ENCODE assay signal across 28 cellular contexts in genomic region chr21:44987886-44988606, GRCh38. TPM values are rescaled to one million over a fixed set of nuclear protein-coding genes. Genes with fewer than 3 reads are reported as not detected.
A peak's percentile ranks its signal among the peaks of the same experiment; 100 is the strongest.
DNase-seq lines count a peak whose midpoint lies in the region; ATAC-seq and TF ChIP-seq lines count a peak whose summit lies in the region.
"Had no signal": no experiment of that assay in that cellular context is flagged by ENCODE, and none has a peak within 500 bp of the region (broad histone marks: within the 10 kb centered on the region; RNA-seq: fewer than 3 reads in every experiment).

No MANE protein-coding gene starts in this region.

- H2AFZ ChIP-seq in osteoblast (ENCODE audit: low read length), result no peak overlapping the region
- H2AFZ ChIP-seq: hepatocyte had no signal

- ATAC-seq in left cardiac atrium (no peak), GM21423 (IDR thresholded peaks at IDR 0.05; ENCODE audit: unreplicated experiment) (no peak)
- ATAC-seq in activated T-helper 17 cell treated with anti-CD3 and anti-CD28 coated beads, Interleukin-2, amount 50 U/mL, for 72 hours (replicated peaks), result no peak
- ATAC-seq: effector memory CD8-positive, alpha-beta T cell; foreskin keratinocyte; naive thymus-derived CD8-positive, alpha-beta T cell; WTC11 had no signal

- intact Hi-C loops in left cardiac atrium (cut with DNase I), result no loop called here

- no peaks in the 10 kb centered on the region for H4K20me1 ChIP-seq in osteoblast (ENCODE audit: insufficient read depth, low read length)

- no peaks in the 10 kb centered on the region for H3K9me3 Mint-ChIP-seq in activated T-helper 17 cell treated with anti-CD3 and anti-CD28 coated beads, Interleukin-2, amount 50 U/mL, for 72 hours
- H3K9me3 Mint-ChIP-seq: activated T-helper 1 cell treated with anti-CD3 and anti-CD28 coated beads, Interleukin-12 subunit alpha, Interleukin-12 subunit beta, Interleukin-2, Interleukin-4 antibody, amounts not matched to agents 30 ng/mL and 10 ng/mL and 1 ng/mL, durations not matched to agents 14 hours and 24 hours and 36 hours; effector memory CD8-positive, alpha-beta T cell; immature natural killer cell; naive thymus-derived CD8-positive, alpha-beta T cell; WTC11 had no signal

- H3K79me2 ChIP-seq in osteoblast (ENCODE audit: insufficient read depth, low read length), result no peaks in the 10 kb centered on the region
- H3K79me2 ChIP-seq: hepatocyte had no signal

- POLR2A ChIA-PET in HEK293 (lab: Yijun Ruan, JAX), result no interaction called here

- no peaks in the 10 kb centered on the region for H3K27me3 ChIP-seq in BE2C
- H3K27me3 ChIP-seq in osteoblast (ENCODE audit: insufficient read depth, low read length), result no peaks in the 10 kb centered on the region
- H3K27me3 ChIP-seq: foreskin keratinocyte, hepatocyte, ovary, upper lobe of left lung had no signal

- no peaks in the 10 kb centered on the region for H3K9me3 ChIP-seq in BE2C
- H3K9me3 ChIP-seq in HEK293 (ENCODE audit: control insufficient read depth, insufficient read depth, low read depth, low read length), result no peaks in the 10 kb centered on the region
- H3K9me3 ChIP-seq in osteoblast (ENCODE audit: low read depth, low read length), result no peaks in the 10 kb centered on the region
- H3K9me3 ChIP-seq: ovary, upper lobe of left lung had no signal

- peak; percentile 12 for DNase-seq in BE2C
- peak; percentile 18 for DNase-seq in left cardiac atrium
- peak; percentile 87 for DNase-seq in osteoblast (ENCODE audit: insufficient read length, low spot score, missing footprints)
- no peak for DNase-seq in A172 (ENCODE audit: low spot score)
- no peak for DNase-seq in AML-193 (lab: John Stamatoyannopoulos, UW)
- DNase-seq: anterior cingulate cortex; Calu3; cortex of kidney; DND-41; effector memory CD8-positive, alpha-beta T cell; foreskin keratinocyte; immature natural killer cell; midbrain; NCI-H1694 treated with DMSO at 0.1 percent for 48 hours; SHP77; stimulated activated CD4-positive, alpha-beta T cell treated with anti-CD3 and anti-CD28 coated beads, Interleukin-2, amount 100 ng/mL, for 48 hours; T-helper 9 cell had no signal

- no peak overlapping the region for H3K4me3 ChIP-seq in BE2C (ENCODE audit: low read depth, low read length)
- H3K4me3 ChIP-seq in HEK293 (ENCODE audit: low read depth, low read length), result no peak overlapping the region
- no peak overlapping the region for H3K4me3 ChIP-seq in osteoblast (ENCODE audit: insufficient read depth, low read length)
- H3K4me3 ChIP-seq: hepatocyte, ovary, upper lobe of left lung had no signal

- H3K27me3 Mint-ChIP-seq in activated T-helper 17 cell treated with anti-CD3 and anti-CD28 coated beads, Interleukin-2, amount 50 U/mL, for 72 hours, result no peaks in the 10 kb centered on the region
- H3K27me3 Mint-ChIP-seq: activated naive CD8-positive, alpha-beta T cell; effector memory CD8-positive, alpha-beta T cell; naive thymus-derived CD8-positive, alpha-beta T cell had no signal

- H3K36me3 ChIP-seq in BE2C, result no peaks in the 10 kb centered on the region
- no peaks in the 10 kb centered on the region for H3K36me3 ChIP-seq in HEK293 (ENCODE audit: control insufficient read depth in 2 of 2, insufficient read depth in 1 of 2, low read length in 2 of 2)
- H3K36me3 ChIP-seq in osteoblast (ENCODE audit: insufficient read depth, low read length), result no peaks in the 10 kb centered on the region
- H3K36me3 ChIP-seq: ovary, upper lobe of left lung had no signal

- no peaks in the 10 kb centered on the region for H3K36me3 Mint-ChIP-seq in activated T-helper 17 cell treated with anti-CD3 and anti-CD28 coated beads, Interleukin-2, amount 50 U/mL, for 72 hours (ENCODE audit: low read depth)
- H3K36me3 Mint-ChIP-seq: activated naive CD8-positive, alpha-beta T cell; immature natural killer cell; naive thymus-derived CD8-positive, alpha-beta T cell; WTC11 had no signal

- H3K27ac ChIP-seq in HEK293 (ENCODE audit: extremely low read depth, low read depth, low read length), result no peak overlapping the region
- H3K27ac ChIP-seq in osteoblast (ENCODE audit: low read depth, low read length), result no peak overlapping the region
- H3K27ac ChIP-seq: foreskin keratinocyte, hepatocyte, HL-60, ovary had no signal

- H3K4me3 Mint-ChIP-seq in activated T-helper 17 cell treated with anti-CD3 and anti-CD28 coated beads, Interleukin-2, amount 50 U/mL, for 72 hours, result no peak overlapping the region
- H3K4me3 Mint-ChIP-seq: activated naive CD8-positive, alpha-beta T cell; activated T-helper 1 cell treated with anti-CD3 and anti-CD28 coated beads, Interleukin-12 subunit alpha, Interleukin-12 subunit beta, Interleukin-2, Interleukin-4 antibody, amounts not matched to agents 30 ng/mL and 10 ng/mL and 1 ng/mL, durations not matched to agents 14 hours and 24 hours and 36 hours; effector memory CD8-positive, alpha-beta T cell; immature natural killer cell; naive thymus-derived CD8-positive, alpha-beta T cell; WTC11 had no signal

- no peak overlapping the region for H3K4me2 ChIP-seq in osteoblast (ENCODE audit: insufficient read depth, low read length)
- H3K4me2 ChIP-seq: hepatocyte had no signal

- H3K4me1 Mint-ChIP-seq in activated T-helper 17 cell treated with anti-CD3 and anti-CD28 coated beads, Interleukin-2, amount 50 U/mL, for 72 hours, result no peaks in the 10 kb centered on the region
- H3K4me1 Mint-ChIP-seq: immature natural killer cell, WTC11 had no signal

- peaks cover 50% of the 10 kb centered on the region for H3K4me1 ChIP-seq in BE2C
- H3K4me1 ChIP-seq in HEK293 (ENCODE audit: control insufficient read depth, insufficient read depth, low read length), result no peaks in the 10 kb centered on the region
- peaks cover 2% of the 10 kb centered on the region for H3K4me1 ChIP-seq in osteoblast (ENCODE audit: insufficient read depth, low read length)
- H3K4me1 ChIP-seq: foreskin keratinocyte had no signal

- no peak overlapping the region for H3K27ac Mint-ChIP-seq in activated T-helper 17 cell treated with anti-CD3 and anti-CD28 coated beads, Interleukin-2, amount 50 U/mL, for 72 hours
- H3K27ac Mint-ChIP-seq: activated naive CD8-positive, alpha-beta T cell; activated T-helper 1 cell treated with anti-CD3 and anti-CD28 coated beads, Interleukin-12 subunit alpha, Interleukin-12 subunit beta, Interleukin-2, Interleukin-4 antibody, amounts not matched to agents 30 ng/mL and 10 ng/mL and 1 ng/mL, durations not matched to agents 14 hours and 24 hours and 36 hours; effector memory CD8-positive, alpha-beta T cell; immature natural killer cell; WTC11 had no signal

- TF ChIP-seq CTCF in BE2C (IDR thresholded peaks at IDR 0.05; ENCODE audit: low read depth, low read length) (no peak), HEK293 (tag by site-specific recombination; IDR thresholded peaks at IDR 0.05) (no peak), osteoblast (IDR thresholded peaks at IDR 0.05; ENCODE audit: extremely low read depth, low read depth, low read length) (no peak)

- CTCF ChIA-PET in HEK293 (lab: Yijun Ruan, JAX), result interaction anchor here (0.7 to 1.0 kb wide), 2 partner anchors 149 to 1165 kb away, joined by 5 to 8 read pairs; no protein-coding TSS in a partner anchor

TF ChIP-seq in HEK293, 187 proteins besides CTCF, POLR2A, EP300 and RAD21:
- TF ChIP-seq ZSCAN4 (tag by site-specific recombination; IDR thresholded peaks at IDR 0.05) (peak; percentile 98), KLF1 (tag by site-specific recombination; IDR thresholded peaks at IDR 0.05) (peak; percentile 52), ZNF239 (tag by site-specific recombination; IDR thresholded peaks at IDR 0.05) (no peak)
- TF ChIP-seq, protein P1, sequence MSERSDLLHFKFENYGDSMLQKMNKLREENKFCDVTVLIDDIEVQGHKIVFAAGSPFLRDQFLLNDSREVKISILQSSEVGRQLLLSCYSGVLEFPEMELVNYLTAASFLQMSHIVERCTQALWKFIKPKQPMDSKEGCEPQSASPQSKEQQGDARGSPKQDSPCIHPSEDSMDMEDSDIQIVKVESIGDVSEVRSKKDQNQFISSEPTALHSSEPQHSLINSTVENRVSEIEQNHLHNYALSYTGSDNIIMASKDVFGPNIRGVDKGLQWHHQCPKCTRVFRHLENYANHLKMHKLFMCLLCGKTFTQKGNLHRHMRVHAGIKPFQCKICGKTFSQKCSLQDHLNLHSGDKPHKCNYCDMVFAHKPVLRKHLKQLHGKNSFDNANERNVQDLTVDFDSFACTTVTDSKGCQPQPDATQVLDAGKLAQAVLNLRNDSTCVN (tag by site-specific recombination; optimal IDR thresholded peaks at IDR 0.05), result peak; percentile 23

RNA-seq across cellular contexts. Expression of gene SLX9, which starts 48.2 kb away (rescaled TPM):
- polyA plus RNA-seq in BE2C (2012; ENCODE audit: insufficient read depth, insufficient read length, low read depth), result 105 TPM
- total RNA-seq in left cardiac atrium (10 to 100 TPM; 26.1 to 28.6 TPM), osteoblast (9.4 and 10.9 TPM in 2 replicates)
- total RNA-seq in A172 (2014; rRNA removed; shearing (Covaris generic)), result 33.6 and 42.6 TPM in 2 replicates
- total RNA-seq in activated T-helper 17 cell treated with anti-CD3 and anti-CD28 coated beads, Interleukin-2, amount 50 U/mL, for 72 hours, result 10 to 100 TPM; 28.6 to 56.7 TPM

Comparison
In these comparisons a context has a peak if more than half of its experiments do, and no peak if none do; other contexts are left out.
1. DNase-seq: peak in BE2C (single experiment), left cardiac atrium (single experiment) and osteoblast (single experiment); none in A172 (single experiment) and AML-193 (0 of 2).